Comparison of ENCODE assay signal across 8 cellular contexts in genomic region chr15:72342385-72342784, GRCh38. TPM values are rescaled to one million over a fixed set of nuclear protein-coding genes. Genes with fewer than 3 reads are reported as not detected.
DNase-seq lines count a peak whose midpoint lies in the region; ATAC-seq and TF ChIP-seq lines count a peak whose summit lies in the region.

No MANE protein-coding gene starts in this region.

- H4K20me1 ChIP-seq in osteoblast (ENCODE audit: insufficient read depth, low read length): no peaks in the 10 kb centered on the region

- H3K4me1 ChIP-seq in cardiac muscle cell (ENCODE audit: low read depth) (no peaks in the 10 kb centered on the region), right atrium auricular region (peaks cover 0 to 9% of the 10 kb centered on the region in 2 donors), osteoblast (ENCODE audit: insufficient read depth, low read length) (peaks cover 18% of the 10 kb centered on the region)

- intact Hi-C loops in sciatic nerve (cut with DNase I): no loop called here

- H3K9me3 ChIP-seq in cardiac muscle cell (ENCODE audit: low read depth): no peaks in the 10 kb centered on the region
- no peaks in the 10 kb centered on the region for H3K9me3 ChIP-seq in right atrium auricular region
- no peaks in the 10 kb centered on the region for H3K9me3 ChIP-seq in osteoblast (ENCODE audit: low read depth, low read length)

- TF ChIP-seq CTCF in cardiac muscle cell (IDR thresholded peaks at IDR 0.05; ENCODE audit: low read depth, low read length) (peak; percentile 37), right atrium auricular region (IDR thresholded peaks at IDR 0.05) (peak in 1 of 2 donors; percentile 49), osteoblast (IDR thresholded peaks at IDR 0.05; ENCODE audit: extremely low read depth, low read depth, low read length) (peak; percentile 50)

- no peak overlapping the region for H3K4me2 ChIP-seq in osteoblast (ENCODE audit: insufficient read depth, low read length)

- H3K79me2 ChIP-seq in osteoblast (ENCODE audit: insufficient read depth, low read length): no peaks in the 10 kb centered on the region

- ATAC-seq in sciatic nerve: no peak
- ATAC-seq in GM19452 (IDR thresholded peaks at IDR 0.05; ENCODE audit: unreplicated experiment): no peak

- H3K36me3 ChIP-seq in cardiac muscle cell (peaks cover 23% of the 10 kb centered on the region), right atrium auricular region (peaks cover 46% of the 10 kb centered on the region), osteoblast (ENCODE audit: insufficient read depth, low read length) (peaks cover 31% of the 10 kb centered on the region)

- no peak overlapping the region for H3K27ac ChIP-seq in cardiac muscle cell
- H3K27ac ChIP-seq in right atrium auricular region: no peak overlapping the region
- no peak overlapping the region for H3K27ac ChIP-seq in osteoblast (ENCODE audit: low read depth, low read length)

- H2AFZ ChIP-seq in osteoblast (ENCODE audit: low read length): no peak overlapping the region

- no peak overlapping the region for H3K4me3 ChIP-seq in cardiac muscle cell
- no peak overlapping the region for H3K4me3 ChIP-seq in right atrium auricular region
- H3K4me3 ChIP-seq in osteoblast (ENCODE audit: insufficient read depth, low read length): no peak overlapping the region

- peak; percentile 27 to 40 for DNase-seq in cardiac muscle cell (ENCODE audit: low read depth in 1 of 2, low spot score in 1 of 2)
- no peak for DNase-seq in right atrium auricular region (ENCODE audit: low spot score)
- peak; percentile 18 for DNase-seq in RPMI7951 (ENCODE audit: low read depth)
- DNase-seq in central memory CD4-positive, alpha-beta T cell: peak; percentile 8
- peak; percentile 57 for DNase-seq in osteoblast (ENCODE audit: insufficient read length, low spot score, missing footprints)
- DNase-seq in sciatic nerve (ENCODE audit: low spot score): no peak
- no peak for DNase-seq in NCI-H446 treated with DMSO at 0.1 percent for 48 hours (lab: John Stamatoyannopoulos, UW)

- H3K27me3 ChIP-seq in cardiac muscle cell (no peaks in the 10 kb centered on the region), right atrium auricular region (no peaks in the 10 kb centered on the region), osteoblast (ENCODE audit: insufficient read depth, low read length) (no peaks in the 10 kb centered on the region)

RNA-seq across cellular contexts. Expression of gene CELF6, which starts 22.4 kb away (rescaled TPM):
- total RNA-seq in cardiac muscle cell (1.3 and 2.5 TPM in 2 replicates), right atrium auricular region (under 1 TPM; 0.28 to 0.74 TPM), osteoblast (0.36 and 0.59 TPM in 2 replicates), sciatic nerve (3.3 TPM)
- polyA plus RNA-seq in cardiac muscle cell: 0.76 and 0.77 TPM in 2 replicates
- total RNA-seq in RPMI7951 (2014; rRNA removed; shearing (Covaris generic)): not detected in 2 replicates

RNA-seq across cellular contexts. Expression of gene HEXA, which starts 33.4 kb away (rescaled TPM):
- total RNA-seq in cardiac muscle cell (49.5 and 63.5 TPM in 2 replicates), right atrium auricular region (10 to 100 TPM; 50.4 to 64.3 TPM), osteoblast (122 and 146 TPM in 2 replicates), sciatic nerve (102 TPM)
- 108 and 155 TPM in 2 replicates for polyA plus RNA-seq in cardiac muscle cell
- 89.2 and 128 TPM in 2 replicates for total RNA-seq in RPMI7951 (2014; rRNA removed; shearing (Covaris generic))

RNA-seq across cellular contexts. Expression of gene TMEM202, which starts 55.7 kb away (rescaled TPM):
- total RNA-seq in cardiac muscle cell: not detected in 2 replicates
- not detected in 2 replicates for polyA plus RNA-seq in cardiac muscle cell
- total RNA-seq in right atrium auricular region: not detected
- total RNA-seq in RPMI7951 (2014; rRNA removed; shearing (Covaris generic)): not detected in 2 replicates
- not detected in 2 replicates for total RNA-seq in osteoblast
- not detected for total RNA-seq in sciatic nerve

Comparison
In these comparisons a context has a peak if more than half of its experiments do, and no peak if none do; other contexts are left out.
1. DNase-seq: peak in cardiac muscle cell (2 of 2), RPMI7951 (single experiment), central memory CD4-positive, alpha-beta T cell (single experiment) and osteoblast (single experiment); none in right atrium auricular region (single experiment), sciatic nerve (single experiment) and NCI-H446 treated with DMSO at 0.1 percent for 48 hours (single experiment).